Comparison of ENCODE assay signal across 23 cellular contexts in the genomic region with DNA sequence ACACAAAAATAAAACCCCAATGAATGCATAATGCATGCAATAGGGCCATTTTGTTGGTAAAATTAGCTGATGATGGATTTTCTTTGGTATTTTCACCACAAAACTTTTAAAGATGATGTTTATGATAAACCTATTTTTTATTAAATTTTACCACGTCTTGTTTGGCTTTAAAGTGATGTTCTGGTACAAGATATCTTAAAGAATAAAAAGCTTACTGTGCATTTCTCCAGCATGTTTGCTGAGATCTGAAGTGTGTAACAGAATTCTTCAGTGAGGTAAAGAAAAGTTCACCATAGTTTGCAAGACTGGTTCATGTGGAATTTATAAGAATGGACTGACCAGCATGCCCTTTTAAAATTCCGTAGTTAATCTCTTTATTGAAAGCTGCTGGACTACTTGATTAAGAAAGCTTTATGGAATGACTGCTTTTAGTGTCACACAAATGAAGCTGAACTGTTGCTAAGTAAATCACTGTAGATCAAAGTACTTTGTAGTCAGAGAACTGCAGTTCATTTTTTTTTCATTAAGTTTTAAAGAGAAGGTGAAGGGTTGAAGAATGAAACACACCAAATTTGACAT.
DNase-seq lines count a peak whose midpoint lies in the region; ATAC-seq, FAIRE-seq and TF ChIP-seq lines count a peak whose summit lies in the region.
"Had no signal": no experiment of that assay in that cellular context is flagged by ENCODE, and none has a peak within 500 bp of the region (broad histone marks: within the 10 kb centered on the region; RNA-seq: fewer than 3 reads in every experiment).

No MANE protein-coding gene starts in this region.

- H3K9ac ChIP-seq in astrocyte (ENCODE audit: low read length) = no peak overlapping the region

- no peak overlapping the region for H3K4me2 ChIP-seq in astrocyte (ENCODE audit: low read length)

- DNase-seq in H54 (ENCODE audit: insufficient read length, low spot score) (no peak), astrocyte (ENCODE audit: low read depth) (peak; percentile 47), iris pigment epithelial cell (ENCODE audit: low read depth) (peak; percentile 39), type B pancreatic cell (ENCODE audit: extremely low spot score, unreplicated experiment) (no peak), suprapubic skin (ENCODE audit: low spot score in 2 of 2) (no peak), omental fat pad (ENCODE audit: low spot score) (no peak)
- DNase-seq: activated CD4-positive, alpha-beta T cell treated with anti-CD3 and anti-CD28 coated beads for 4 hours; activated T-cell treated with anti-CD3 and anti-CD28 coated beads for 4 hours; CD4-positive, alpha-beta T cell; dermis blood vessel endothelial cell; left lung; mesenchymal stem cell; NCI-H1436; NCI-H774; nucleus accumbens; stimulated activated CD4-positive, alpha-beta T cell treated with anti-CD3 and anti-CD28 coated beads, Interleukin-2, amount 100 ng/mL, for 48 hours; upper lobe of right lung had no signal

- H3K27ac Mint-ChIP-seq in astrocyte (ENCODE audit: unreplicated experiment) = no peak overlapping the region
- H3K27ac Mint-ChIP-seq in type B pancreatic cell = peak overlapping the region; percentile 58
- H3K27ac Mint-ChIP-seq: activated naive CD8-positive, alpha-beta T cell; CD4-positive, alpha-beta T cell; T-helper 2 cell treated with Interferon-gamma antibody and Interleukin-4, amounts not matched to agents 5 μg/mL and 100 μg/mL, for 36 hours had no signal

- H3K9me3 ChIP-seq in astrocyte (ENCODE audit: insufficient read depth, low read depth, low read length) = no peaks in the 10 kb centered on the region
- peaks cover 3% of the 10 kb centered on the region for H3K9me3 ChIP-seq in suprapubic skin
- H3K9me3 ChIP-seq: ascending aorta, left lung, upper lobe of right lung had no signal

- H3K79me2 ChIP-seq in astrocyte (ENCODE audit: insufficient read depth, low read length) = peaks cover 16% of the 10 kb centered on the region

- ATAC-seq in omental fat pad (ENCODE audit: low FRiP score) = no peak
- no peak for ATAC-seq in GM18868 (IDR thresholded peaks at IDR 0.05; ENCODE audit: unreplicated experiment)
- ATAC-seq: K562, left lung, upper lobe of right lung had no signal

- H4K20me1 ChIP-seq in astrocyte (ENCODE audit: insufficient read depth, low read length) = peaks cover 25% of the 10 kb centered on the region

- H3K4me3 Mint-ChIP-seq in astrocyte (ENCODE audit: unreplicated experiment) (no peak overlapping the region), type B pancreatic cell (no peak overlapping the region)
- H3K4me3 Mint-ChIP-seq: activated naive CD8-positive, alpha-beta T cell; CD4-positive, alpha-beta T cell; central memory CD8-positive, alpha-beta T cell; T-helper 2 cell treated with Interferon-gamma antibody and Interleukin-4, amounts not matched to agents 5 μg/mL and 100 μg/mL, for 36 hours had no signal

- H3K4me1 ChIP-seq in astrocyte (ENCODE audit: insufficient read depth, low read length) (no peaks in the 10 kb centered on the region), suprapubic skin (no peaks in the 10 kb centered on the region)
- H3K4me1 ChIP-seq: ascending aorta, left lung, upper lobe of right lung had no signal

- no peaks in the 10 kb centered on the region for H3K27me3 ChIP-seq in astrocyte (ENCODE audit: insufficient read depth, low read length)
- no peaks in the 10 kb centered on the region for H3K27me3 ChIP-seq in suprapubic skin
- H3K27me3 ChIP-seq: ascending aorta, left lung, upper lobe of right lung had no signal

- no peak for TF ChIP-seq EP300 in suprapubic skin (IDR thresholded peaks at IDR 0.05)

- H3K4me3 ChIP-seq in astrocyte (ENCODE audit: insufficient read depth, low read depth, low read length) = no peak overlapping the region
- H3K4me3 ChIP-seq in suprapubic skin = no peak overlapping the region
- H3K4me3 ChIP-seq: ascending aorta, K562, left lung, upper lobe of right lung had no signal

- H3K27ac ChIP-seq in astrocyte (ENCODE audit: low read depth, low read length) (no peak overlapping the region), suprapubic skin (no peak overlapping the region)
- H3K27ac ChIP-seq: ascending aorta, left lung, upper lobe of right lung had no signal

- H3K36me3 Mint-ChIP-seq in astrocyte (ENCODE audit: low read depth, unreplicated experiment) (peaks cover 4% of the 10 kb centered on the region), type B pancreatic cell (peaks cover 9% of the 10 kb centered on the region)
- H3K36me3 Mint-ChIP-seq: activated naive CD8-positive, alpha-beta T cell had no signal

- TF ChIP-seq CTCF in astrocyte (IDR thresholded peaks at IDR 0.05; ENCODE audit: insufficient read depth, low read depth, low read length) = no peak
- TF ChIP-seq CTCF in type B pancreatic cell (conservative IDR thresholded peaks at IDR 0.05) = no peak
- no peak for TF ChIP-seq CTCF in suprapubic skin (IDR thresholded peaks at IDR 0.05)
- TF ChIP-seq CTCF in omental fat pad (IDR thresholded peaks at IDR 0.05) = no peak

- 49% methylated on average over 2 of the region's 2 CpGs for WGBS in suprapubic skin

- H3K27me3 Mint-ChIP-seq in astrocyte (ENCODE audit: low read depth, unreplicated experiment) = no peaks in the 10 kb centered on the region
- H3K27me3 Mint-ChIP-seq in type B pancreatic cell = no peaks in the 10 kb centered on the region
- H3K27me3 Mint-ChIP-seq: activated naive CD8-positive, alpha-beta T cell; CD4-positive, alpha-beta T cell; central memory CD8-positive, alpha-beta T cell had no signal

- TF ChIP-seq POLR2A in H54 (IDR thresholded peaks at IDR 0.05; ENCODE audit: low read depth, low read length) (no peak), suprapubic skin (IDR thresholded peaks at IDR 0.05) (no peak)

- H3K4me1 Mint-ChIP-seq in astrocyte (ENCODE audit: low read depth, unreplicated experiment) = peaks cover 8% of the 10 kb centered on the region
- peaks cover 24% of the 10 kb centered on the region for H3K4me1 Mint-ChIP-seq in type B pancreatic cell (ENCODE audit: unreplicated experiment)
- H3K4me1 Mint-ChIP-seq: central memory CD8-positive, alpha-beta T cell had no signal

- H3K9me3 Mint-ChIP-seq in astrocyte (ENCODE audit: unreplicated experiment) (peaks cover 6% of the 10 kb centered on the region), type B pancreatic cell (peaks cover 24% of the 10 kb centered on the region)
- H3K9me3 Mint-ChIP-seq: central memory CD8-positive, alpha-beta T cell had no signal

- H2AFZ ChIP-seq in astrocyte (ENCODE audit: low read depth, low read length) = no peak overlapping the region

- H3K36me3 ChIP-seq in astrocyte (ENCODE audit: insufficient read depth, low read length) (no peaks in the 10 kb centered on the region), suprapubic skin (no peaks in the 10 kb centered on the region)
- H3K36me3 ChIP-seq: ascending aorta, left lung, upper lobe of right lung had no signal

- peak; percentile 65 for FAIRE-seq in H54 (lab: Jason Lieb, UNC)
- no peak for FAIRE-seq in astrocyte (lab: Jason Lieb, UNC)
- FAIRE-seq: K562 had no signal

Comparison
In these comparisons a context has a peak if more than half of its experiments do, and no peak if none do; other contexts are left out.
1. DNase-seq: peak in astrocyte (single experiment) and iris pigment epithelial cell (single experiment); none in H54 (single experiment), type B pancreatic cell (single experiment), suprapubic skin (0 of 2) and omental fat pad (single experiment).